In genomic region chr17:81860756-81861568, GRCh38 we compare ENCODE assay signal across 1 cellular context.
TF ChIP-seq lines count a peak whose summit lies in the region.

No MANE protein-coding gene starts in this region.

TF ChIP-seq in K562, 482 proteins besides CTCF, POLR2A, EP300 and RAD21 (continued from another document):
- TF ChIP-seq CLOCK (CRISPR knock-in tag; IDR thresholded peaks at IDR 0.05; ENCODE audit: borderline replicate concordance) (peak; percentile 85; the same call in 1 of the 2 replicates), E2F1 (CRISPR knock-in tag; IDR thresholded peaks at IDR 0.05) (no peak; the same call in 1 of the 2 replicates), RBM15 (IDR thresholded peaks at IDR 0.05; ENCODE audit: insufficient read depth, low read length) (no peak), ZNF584 (CRISPR knock-in tag; IDR thresholded peaks at IDR 0.05; ENCODE audit: low read depth) (peak; percentile 100), NCOA1 (IDR thresholded peaks at IDR 0.05; ENCODE audit: low read depth) (no peak), MLLT1 (IDR thresholded peaks at IDR 0.05) (peak in 1 of 2 experiments; percentile 100; a peak in 3 of 4 replicates), ELF4 (CRISPR knock-in tag; IDR thresholded peaks at IDR 0.05) (peak; percentile 97), ZNF277 (CRISPR knock-in tag; IDR thresholded peaks at IDR 0.05; ENCODE audit: borderline replicate concordance) (no peak), CREBBP (IDR thresholded peaks at IDR 0.05; ENCODE audit: low read depth, low read length) (no peak), ZNF239 (CRISPR knock-in tag; IDR thresholded peaks at IDR 0.05) (no peak; the same call in 1 of the 2 replicates), TFAM (CRISPR knock-in tag; conservative IDR thresholded peaks at IDR 0.05) (no peak), DIDO1 (tag; IDR thresholded peaks at IDR 0.05; ENCODE audit: low read depth) (no peak), ZNF280B (CRISPR knock-in tag; IDR thresholded peaks at IDR 0.05) (no peak), ZNF609 (CRISPR knock-in tag; IDR thresholded peaks at IDR 0.05; ENCODE audit: borderline replicate concordance) (no peak), ZNF639 (CRISPR knock-in tag; conservative IDR thresholded peaks at IDR 0.05 in 1 of 2, IDR thresholded peaks at IDR 0.05 in 1 of 2) (peak in 1 of 2 experiments; percentile 100; a peak in 2 of 4 replicates), CGGBP1 (CRISPR knock-in tag; IDR thresholded peaks at IDR 0.05) (0 out of 2 replicates have a peak, but pooled peaks have one; percentile 79), CBFB (CRISPR knock-in tag; IDR thresholded peaks at IDR 0.05) (no peak), TARDBP (IDR thresholded peaks at IDR 0.05) (no peak), PHB2 (IDR thresholded peaks at IDR 0.05; ENCODE audit: low read depth) (no peak), EWSR1 (IDR thresholded peaks at IDR 0.05; ENCODE audit: borderline replicate concordance, low read depth, partially characterized antibody) (no peak), TRIM24 (IDR thresholded peaks at IDR 0.05) (no peak), BHLHE40 (IDR thresholded peaks at IDR 0.05; ENCODE audit: low read length) (peak; percentile 65), HMG20A (CRISPR knock-in tag; conservative IDR thresholded peaks at IDR 0.05) (no peak), PML (IDR thresholded peaks at IDR 0.05; ENCODE audit: low read length) (peak; percentile 79; the same call in 1 of the 2 replicates), ZNF717 (CRISPR knock-in tag; IDR thresholded peaks at IDR 0.05) (no peak), CSDE1 (IDR thresholded peaks at IDR 0.05) (no peak), HIVEP1 (CRISPR knock-in tag; IDR thresholded peaks at IDR 0.05) (peak; percentile 96), MEF2D (tag; conservative IDR thresholded peaks at IDR 0.05; ENCODE audit: low read depth) (peak; percentile 90), RNF219 (CRISPR knock-in tag; IDR thresholded peaks at IDR 0.05) (no peak), EHMT2 (IDR thresholded peaks at IDR 0.05) (no peak), RBBP5 (IDR thresholded peaks at IDR 0.05; ENCODE audit: borderline replicate concordance, insufficient read depth, low read length, poor library complexity, severe bottlenecking) (peak; percentile 75), KDM5B (IDR thresholded peaks at IDR 0.05; ENCODE audit: insufficient replicate concordance, low read depth, low read length) (no peak), BCLAF1 (IDR thresholded peaks at IDR 0.05; ENCODE audit: borderline replicate concordance in 1 of 2, control insufficient read depth in 1 of 2, low read depth in 2 of 2, low read length in 1 of 2) (no peak), PCBP2 (IDR thresholded peaks at IDR 0.05; ENCODE audit: low read depth, low read length, poor library complexity, severe bottlenecking) (no peak)
